13 cellular contexts compared by ENCODE assay signal in the genomic region with DNA sequence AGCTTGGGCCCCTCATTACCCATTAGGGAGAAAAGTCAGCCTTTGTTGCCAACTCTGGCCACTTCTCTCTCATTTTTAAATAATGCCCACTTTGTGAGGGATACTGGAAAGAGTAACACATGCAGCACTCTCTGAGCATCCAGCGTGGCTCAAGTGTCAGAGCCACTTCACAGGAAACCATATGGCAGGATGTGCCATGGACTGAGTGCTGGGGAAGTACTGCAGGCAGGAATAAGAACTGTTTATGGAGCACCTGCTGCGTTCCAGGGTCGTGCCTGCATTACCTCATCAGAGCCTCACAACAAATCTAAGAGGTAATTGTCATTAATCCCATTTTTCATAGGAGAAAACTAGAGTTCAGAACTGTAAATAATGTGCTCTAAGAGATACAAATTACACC.
"Had no signal": no experiment of that assay in that cellular context is flagged by ENCODE, and none has a peak within 500 bp of the region (broad histone marks: within the 10 kb centered on the region; RNA-seq: fewer than 3 reads in every experiment).

No MANE protein-coding gene starts in this region.

- ATAC-seq: activated CD4-positive, CD25-positive, alpha-beta regulatory T cell treated with anti-CD3 and anti-CD28 coated beads, Interleukin-2, amount 50 U/mL, for 24 hours; activated naive CD8-positive, alpha-beta T cell treated with anti-CD3 and anti-CD28 coated beads, Interleukin-2, amount 50 U/mL, for 24 hours; body of pancreas; T-cell had no signal

- DNase-seq: activated B cell treated with CpG ODN at 0.5 μM for 24 hours; activated CD4-positive, alpha-beta T cell treated with anti-CD3 and anti-CD28 coated beads, Interleukin-2, amount 50 U/mL, for 1 hour; activated effector memory CD4-positive, alpha-beta T cell treated with anti-CD3 and anti-CD28 coated beads, Interleukin-2, amount 50 U/mL, for 16 hours; body of pancreas; central memory CD4-positive, alpha-beta T cell; cerebellar nuclear complex; effector memory CD4-positive, alpha-beta T cell; foreskin fibroblast; T-cell; T1000 had no signal

- FAIRE-seq: frontal cortex had no signal
